In genomic region chr11:86011175-86011574, GRCh38 we compare ENCODE assay signal across 35 cellular contexts.
"Had no signal": no experiment of that assay in that cellular context is flagged by ENCODE, and none has a peak within 500 bp of the region (broad histone marks: within the 10 kb centered on the region; RNA-seq: fewer than 3 reads in every experiment).

No MANE protein-coding gene starts in this region.

- DNase-seq: activated B cell treated with CpG ODN at 0.5 μM for 24 hours; activated CD4-positive, alpha-beta memory T cell treated with anti-CD3 and anti-CD28 coated beads, Interleukin-2, amount 10 ng/mL, durations not matched to agents 7 days and 5 days; activated CD4-positive, alpha-beta T cell treated with anti-CD3 and anti-CD28 coated beads for 1 hour; activated CD4-positive, alpha-beta T cell treated with anti-CD3 and anti-CD28 coated beads for 36 hours; activated CD4-positive, alpha-beta T cell treated with anti-CD3 and anti-CD28 coated beads for 48 hours; activated CD4-positive, alpha-beta T cell treated with anti-CD3 and anti-CD28 coated beads, Interleukin-2, amount 10 ng/mL, durations not matched to agents 7 days and 5 days; activated CD4-positive, alpha-beta T cell treated with anti-CD3 and anti-CD28 coated beads, Interleukin-2, amount 50 U/mL, for 48 hours; activated CD8-positive, alpha-beta memory T cell treated with anti-CD3 and anti-CD28 coated beads for 24 hours; activated CD8-positive, alpha-beta memory T cell treated with anti-CD3 and anti-CD28 coated beads, Interleukin-2, amount 10 ng/mL, durations not matched to agents 7 days and 5 days; activated CD8-positive, alpha-beta memory T cell treated with anti-CD3 and anti-CD28 coated beads, Interleukin-2, amount 50 U/mL, for 48 hours; activated CD8-positive, alpha-beta T cell treated with anti-CD3 and anti-CD28 coated beads, Interleukin-2, amount 10 ng/mL, durations not matched to agents 7 days and 5 days; activated effector memory CD4-positive, alpha-beta T cell treated with Interleukin-2 at 50 U/mL for 16 hours; activated gamma-delta T cell; activated naive CD4-positive, alpha-beta T cell treated with anti-CD3 and anti-CD28 coated beads, Interleukin-2, amount 10 ng/mL, durations not matched to agents 7 days and 5 days; activated naive CD4-positive, alpha-beta T cell treated with Interleukin-2 at 50 U/mL for 16 hours; activated naive CD8-positive, alpha-beta T cell treated with anti-CD3 and anti-CD28 coated beads, Interleukin-2, amount 10 ng/mL, durations not matched to agents 7 days and 5 days; activated naive CD8-positive, alpha-beta T cell treated with anti-CD3 and anti-CD28 coated beads, Interleukin-2, amount 50 U/mL, for 24 hours; activated T-cell treated with anti-CD3 and anti-CD28 coated beads, Interleukin-2, amount 50 U/mL, for 24 hours; activated T-cell treated with anti-CD3 and anti-CD28 coated beads, Interleukin-2, amount 50 U/mL, for 48 hours; amygdala; caudate nucleus; T-helper 1 cell; T-helper 2 cell; T-helper 9 cell had no signal

- H3K9me3 Mint-ChIP-seq: activated B cell treated with CpG ODN at 0.5 μM for 24 hours; activated CD4-positive, alpha-beta memory T cell treated with anti-CD3 and anti-CD28 coated beads, Interleukin-2, amount 10 ng/mL, durations not matched to agents 7 days and 5 days; activated CD4-positive, alpha-beta T cell treated with anti-CD3 and anti-CD28 coated beads, Interleukin-2, amount 10 ng/mL, durations not matched to agents 7 days and 5 days; activated naive CD4-positive, alpha-beta T cell treated with anti-CD3 and anti-CD28 coated beads, Interleukin-2, amount 10 ng/mL, durations not matched to agents 7 days and 5 days; activated naive CD4-positive, alpha-beta T cell treated with anti-CD3 and anti-CD28 coated beads, Interleukin-2, amount 50 U/mL, for 24 hours; activated naive CD8-positive, alpha-beta T cell treated with anti-CD3 and anti-CD28 coated beads, Interleukin-2, amount 10 ng/mL, durations not matched to agents 7 days and 5 days; activated naive CD8-positive, alpha-beta T cell treated with anti-CD3 and anti-CD28 coated beads, Interleukin-2, amount 50 U/mL, for 24 hours; activated T-cell treated with anti-CD3 and anti-CD28 coated beads, Interleukin-2, amount 50 U/mL, for 24 hours; activated T-helper 2 cell treated with anti-CD3 and anti-CD28 coated beads, Interferon-gamma antibody, Interleukin-2, Interleukin-4, amounts not matched to agents 10 μg/mL and 5 μg/mL and 100 μg/mL, durations not matched to agents 14 hours and 24 hours and 36 hours; brain; T-helper 1 cell treated with Interleukin-12 subunit alpha and Interleukin-12 subunit beta and Interleukin-4 antibody, amounts not matched to agents 30 μg/mL and 1 μg/mL, for 36 hours; T-helper 2 cell treated with Interferon-gamma antibody and Interleukin-4, amounts not matched to agents 5 μg/mL and 100 μg/mL, for 36 hours had no signal

- H3K27ac ChIP-seq: ascending aorta, cardiac muscle cell, VCaP had no signal

- H3K4me1 ChIP-seq: ascending aorta had no signal

- H3K27me3 ChIP-seq: ascending aorta, cardiac muscle cell had no signal

- H3K9me3 ChIP-seq: ascending aorta had no signal

- H3K4me3 ChIP-seq: ascending aorta, cardiac muscle cell had no signal

- H3K27me3 Mint-ChIP-seq: activated B cell treated with CpG ODN at 0.5 μM for 24 hours; activated CD4-positive, alpha-beta memory T cell treated with anti-CD3 and anti-CD28 coated beads, Interleukin-2, amount 10 ng/mL, durations not matched to agents 7 days and 5 days; activated CD4-positive, alpha-beta T cell treated with anti-CD3 and anti-CD28 coated beads for 36 hours; activated CD4-positive, alpha-beta T cell treated with anti-CD3 and anti-CD28 coated beads, Interleukin-2, amount 10 ng/mL, durations not matched to agents 7 days and 5 days; activated CD8-positive, alpha-beta memory T cell treated with anti-CD3 and anti-CD28 coated beads, Interleukin-2, amount 10 ng/mL, durations not matched to agents 7 days and 5 days; activated naive CD4-positive, alpha-beta T cell treated with anti-CD3 and anti-CD28 coated beads, Interleukin-2, amount 10 ng/mL, durations not matched to agents 7 days and 5 days; activated naive CD4-positive, alpha-beta T cell treated with anti-CD3 and anti-CD28 coated beads, Interleukin-2, amount 50 U/mL, for 24 hours; activated naive CD8-positive, alpha-beta T cell; activated naive CD8-positive, alpha-beta T cell treated with anti-CD3 and anti-CD28 coated beads, Interleukin-2, amount 10 ng/mL, durations not matched to agents 7 days and 5 days; activated naive CD8-positive, alpha-beta T cell treated with anti-CD3 and anti-CD28 coated beads, Interleukin-2, amount 50 U/mL, for 24 hours; activated T-cell treated with anti-CD3 and anti-CD28 coated beads, Interleukin-2, amount 50 U/mL, for 24 hours; brain had no signal

- H3K4me3 Mint-ChIP-seq: activated B cell treated with CpG ODN at 0.5 μM for 24 hours; activated CD4-positive, alpha-beta memory T cell treated with anti-CD3 and anti-CD28 coated beads, Interleukin-2, amount 10 ng/mL, durations not matched to agents 7 days and 5 days; activated CD4-positive, alpha-beta T cell treated with anti-CD3 and anti-CD28 coated beads for 36 hours; activated CD4-positive, alpha-beta T cell treated with anti-CD3 and anti-CD28 coated beads, Interleukin-2, amount 10 ng/mL, durations not matched to agents 7 days and 5 days; activated CD8-positive, alpha-beta memory T cell treated with anti-CD3 and anti-CD28 coated beads, Interleukin-2, amount 10 ng/mL, durations not matched to agents 7 days and 5 days; activated CD8-positive, alpha-beta T cell treated with anti-CD3 and anti-CD28 coated beads, Interleukin-2, amount 10 ng/mL, durations not matched to agents 7 days and 5 days; activated naive CD4-positive, alpha-beta T cell treated with anti-CD3 and anti-CD28 coated beads, Interleukin-2, amount 10 ng/mL, durations not matched to agents 7 days and 5 days; activated naive CD4-positive, alpha-beta T cell treated with anti-CD3 and anti-CD28 coated beads, Interleukin-2, amount 50 U/mL, for 24 hours; activated naive CD8-positive, alpha-beta T cell; activated naive CD8-positive, alpha-beta T cell treated with anti-CD3 and anti-CD28 coated beads, Interleukin-2, amount 10 ng/mL, durations not matched to agents 7 days and 5 days; activated naive CD8-positive, alpha-beta T cell treated with anti-CD3 and anti-CD28 coated beads, Interleukin-2, amount 50 U/mL, for 24 hours; activated T-cell treated with anti-CD3 and anti-CD28 coated beads, Interleukin-2, amount 50 U/mL, for 24 hours; brain; T-helper 1 cell treated with Interleukin-12 subunit alpha and Interleukin-12 subunit beta and Interleukin-4 antibody, amounts not matched to agents 30 μg/mL and 1 μg/mL, for 36 hours; T-helper 2 cell treated with Interferon-gamma antibody and Interleukin-4, amounts not matched to agents 5 μg/mL and 100 μg/mL, for 36 hours had no signal

- ATAC-seq: activated CD4-positive, alpha-beta T cell treated with anti-CD3 and anti-CD28 coated beads for 36 hours; activated CD8-positive, alpha-beta memory T cell treated with anti-CD3 and anti-CD28 coated beads, Interleukin-2, amount 10 ng/mL, durations not matched to agents 7 days and 5 days; activated CD8-positive, alpha-beta T cell treated with anti-CD3 and anti-CD28 coated beads, Interleukin-2, amount 10 ng/mL, durations not matched to agents 7 days and 5 days; activated naive CD8-positive, alpha-beta T cell treated with anti-CD3 and anti-CD28 coated beads, Interleukin-2, amount 50 U/mL, for 24 hours had no signal

- H3K27ac Mint-ChIP-seq: activated B cell treated with CpG ODN at 0.5 μM for 24 hours; activated CD4-positive, alpha-beta memory T cell treated with anti-CD3 and anti-CD28 coated beads, Interleukin-2, amount 10 ng/mL, durations not matched to agents 7 days and 5 days; activated CD4-positive, alpha-beta T cell treated with anti-CD3 and anti-CD28 coated beads for 36 hours; activated CD4-positive, alpha-beta T cell treated with anti-CD3 and anti-CD28 coated beads, Interleukin-2, amount 10 ng/mL, durations not matched to agents 7 days and 5 days; activated CD8-positive, alpha-beta memory T cell treated with anti-CD3 and anti-CD28 coated beads, Interleukin-2, amount 10 ng/mL, durations not matched to agents 7 days and 5 days; activated CD8-positive, alpha-beta T cell treated with anti-CD3 and anti-CD28 coated beads, Interleukin-2, amount 10 ng/mL, durations not matched to agents 7 days and 5 days; activated naive CD4-positive, alpha-beta T cell treated with anti-CD3 and anti-CD28 coated beads, Interleukin-2, amount 10 ng/mL, durations not matched to agents 7 days and 5 days; activated naive CD4-positive, alpha-beta T cell treated with anti-CD3 and anti-CD28 coated beads, Interleukin-2, amount 50 U/mL, for 24 hours; activated naive CD8-positive, alpha-beta T cell; activated naive CD8-positive, alpha-beta T cell treated with anti-CD3 and anti-CD28 coated beads, Interleukin-2, amount 10 ng/mL, durations not matched to agents 7 days and 5 days; activated naive CD8-positive, alpha-beta T cell treated with anti-CD3 and anti-CD28 coated beads, Interleukin-2, amount 50 U/mL, for 24 hours; activated T-helper 2 cell treated with anti-CD3 and anti-CD28 coated beads, Interferon-gamma antibody, Interleukin-2, Interleukin-4, amounts not matched to agents 10 μg/mL and 5 μg/mL and 100 μg/mL, durations not matched to agents 14 hours and 24 hours and 36 hours; brain; T-helper 1 cell treated with Interleukin-12 subunit alpha and Interleukin-12 subunit beta and Interleukin-4 antibody, amounts not matched to agents 30 μg/mL and 1 μg/mL, for 36 hours; T-helper 2 cell treated with Interferon-gamma antibody and Interleukin-4, amounts not matched to agents 5 μg/mL and 100 μg/mL, for 36 hours had no signal

- FAIRE-seq: bronchial epithelial cell, TTC549 had no signal
